Comparison of ENCODE assay signal across 11 cellular contexts in genomic region chr1:84199257-84199656, GRCh38.
"Had no signal": no experiment of that assay in that cellular context is flagged by ENCODE, and none has a peak within 500 bp of the region (broad histone marks: within the 10 kb centered on the region; RNA-seq: fewer than 3 reads in every experiment).

No MANE protein-coding gene starts in this region.

- H3K9me3 ChIP-seq: HAP-1 had no signal

- H3K4me3 Mint-ChIP-seq: GM23338, H9, HFFc6 had no signal

- H3K4me1 Mint-ChIP-seq: GM23338, H9 had no signal

- ATAC-seq: GM23338, HCT116 had no signal

- H3K9ac ChIP-seq: GM23248 had no signal

- H3K9me3 Mint-ChIP-seq: HFFc6 had no signal

- H3K27ac Mint-ChIP-seq: GM23338, H9, HFFc6 had no signal

- H3K4me2 ChIP-seq: GM23338 had no signal

- DNase-seq: GM23248, GOT3, H7, H9, HCEC 1CT, HFFc6 had no signal

- H3K27ac ChIP-seq: GM23248 had no signal

- H3K4me3 ChIP-seq: GM23248, GM23338, HAP-1 had no signal

- H3K4me1 ChIP-seq: HAP-1 had no signal

- H2AFZ ChIP-seq: GM23248, GM23338 had no signal

- FAIRE-seq: H1, H54 had no signal

- H3K36me3 ChIP-seq: HAP-1 had no signal
